In genomic region chr3:101571028-101571895, GRCh38 we compare ENCODE assay signal across 18 cellular contexts. TPM values are rescaled to one million over a fixed set of nuclear protein-coding genes. Genes with fewer than 3 reads are reported as not detected.
DNase-seq lines count a peak whose midpoint lies in the region; ATAC-seq and TF ChIP-seq lines count a peak whose summit lies in the region.
"Had no signal": no experiment of that assay in that cellular context is flagged by ENCODE, and none has a peak within 500 bp of the region (broad histone marks: within the 10 kb centered on the region; RNA-seq: fewer than 3 reads in every experiment).

No MANE protein-coding gene starts in this region.

- intact Hi-C loops in activated CD8-positive, alpha-beta T cell treated with anti-CD3 and anti-CD28 coated beads for 36 hours (cut with micrococcal nuclease), result loop anchor here (5.0 kb wide), 2 partner anchors 54 to 71 kb away; no protein-coding TSS in a partner anchor

- H3K27me3 Mint-ChIP-seq in activated CD8-positive, alpha-beta T cell treated with anti-CD3 and anti-CD28 coated beads for 36 hours, result no peaks in the 10 kb centered on the region

- peak overlapping the region; percentile 76 for H3K27ac Mint-ChIP-seq in activated CD8-positive, alpha-beta T cell treated with anti-CD3 and anti-CD28 coated beads for 36 hours
- H3K27ac Mint-ChIP-seq in stimulated activated effector memory CD8-positive, alpha-beta T cell treated with anti-CD3 and anti-CD28 coated beads, Interleukin-12 subunit alpha, Interleukin-12 subunit beta, amount 100 ng/mL, for 72 hours, result peak overlapping the region; percentile 50
- H3K27ac Mint-ChIP-seq: brain had no signal

- peak overlapping the region; percentile 28 for H3K4me3 Mint-ChIP-seq in activated CD8-positive, alpha-beta T cell treated with anti-CD3 and anti-CD28 coated beads for 36 hours
- H3K4me3 Mint-ChIP-seq in stimulated activated effector memory CD8-positive, alpha-beta T cell treated with anti-CD3 and anti-CD28 coated beads, Interleukin-12 subunit alpha, Interleukin-12 subunit beta, amount 100 ng/mL, for 72 hours, result no peak overlapping the region

- H3K4me1 ChIP-seq in smooth muscle cell (ENCODE audit: low read depth), result peaks cover 19% of the 10 kb centered on the region

- WGBS in smooth muscle cell (ENCODE audit: low lambda C conversion rate), result 64% methylated on average over 9 of the region's 9 CpGs

- no peaks in the 10 kb centered on the region for H3K9me3 ChIP-seq in smooth muscle cell (replicated peaks; ENCODE audit: low read depth)
- H3K9me3 ChIP-seq: Peyer's patch had no signal

- no peaks in the 10 kb centered on the region for H3K36me3 ChIP-seq in smooth muscle cell (ENCODE audit: low read depth)

- H3K79me2 ChIP-seq in smooth muscle cell (ENCODE audit: low read depth), result peaks cover 22% of the 10 kb centered on the region

- no peak for ATAC-seq in activated CD8-positive, alpha-beta T cell treated with anti-CD3 and anti-CD28 coated beads for 36 hours
- no peak for ATAC-seq in stimulated activated effector memory CD8-positive, alpha-beta T cell treated with anti-CD3 and anti-CD28 coated beads, Interleukin-12 subunit alpha, Interleukin-12 subunit beta, amount 100 ng/mL, for 72 hours
- ATAC-seq: SK-N-SH treated with all-trans-retinoic acid at 6 μM for 48 hours had no signal

- H3K36me3 Mint-ChIP-seq in activated CD8-positive, alpha-beta T cell treated with anti-CD3 and anti-CD28 coated beads for 36 hours (ENCODE audit: low read depth), result peaks cover 31% of the 10 kb centered on the region
- peaks cover 53% of the 10 kb centered on the region for H3K36me3 Mint-ChIP-seq in stimulated activated effector memory CD8-positive, alpha-beta T cell treated with anti-CD3 and anti-CD28 coated beads, Interleukin-12 subunit alpha, Interleukin-12 subunit beta, amount 100 ng/mL, for 72 hours

- H3K4me3 ChIP-seq in smooth muscle cell, result no peak overlapping the region
- H3K4me3 ChIP-seq: hepatocyte, Peyer's patch had no signal

- POLR2A ChIA-PET in activated CD8-positive, alpha-beta T cell treated with anti-CD3 and anti-CD28 coated beads for 36 hours (lab: Charles Lee), result interaction anchor here (0.6 to 5.7 kb wide), 5 partner anchors 8 to 115 kb away, joined by 3 to 32 read pairs (median 4); partner anchors contain the start of gene TRMT10C

- CTCF ChIA-PET in activated CD8-positive, alpha-beta T cell treated with anti-CD3 and anti-CD28 coated beads for 36 hours (lab: Charles Lee), result interaction anchor here (0.7 to 1.1 kb wide), 2 partner anchors 104 to 231 kb away, joined by 3 read pairs; no protein-coding TSS in a partner anchor

- no peak for TF ChIP-seq CTCF in activated CD8-positive, alpha-beta T cell treated with anti-CD3 and anti-CD28 coated beads for 36 hours (IDR thresholded peaks at IDR 0.05)
- no peak for TF ChIP-seq CTCF in smooth muscle cell (IDR thresholded peaks at IDR 0.05; ENCODE audit: borderline replicate concordance, insufficient read depth, poor library complexity, severe bottlenecking)

- peaks cover 64% of the 10 kb centered on the region for H3K4me1 Mint-ChIP-seq in activated CD8-positive, alpha-beta T cell treated with anti-CD3 and anti-CD28 coated beads for 36 hours (ENCODE audit: low read depth)
- peaks cover 49% of the 10 kb centered on the region for H3K4me1 Mint-ChIP-seq in stimulated activated effector memory CD8-positive, alpha-beta T cell treated with anti-CD3 and anti-CD28 coated beads, Interleukin-12 subunit alpha, Interleukin-12 subunit beta, amount 100 ng/mL, for 72 hours

- H3K4me2 ChIP-seq in smooth muscle cell, result no peak overlapping the region
- H3K4me2 ChIP-seq: hepatocyte had no signal

- peaks cover 20% of the 10 kb centered on the region for H3F3A ChIP-seq in smooth muscle cell (ENCODE audit: low read depth)

- H3K27ac ChIP-seq in smooth muscle cell (ENCODE audit: low read depth), result no peak overlapping the region
- H3K27ac ChIP-seq: hepatocyte, Peyer's patch had no signal

- peak in 4 of 6 experiments; percentile 10 to 39 (median 34) for DNase-seq in stimulated activated naive CD4-positive, alpha-beta T cell (lab: John Stamatoyannopoulos, UW)
- no peak for DNase-seq in stimulated activated naive CD4-positive, alpha-beta T cell treated with Interleukin-2 at 50 U/mL for 16 hours (lab: John Stamatoyannopoulos, UW)
- DNase-seq in M059J (ENCODE audit: low read depth) (peak; percentile 69), DMS153 treated with DMSO at 0.1 percent for 48 hours (lab: John Stamatoyannopoulos, UW; ENCODE audit: unreplicated experiment) (no peak), NCI-H1436 (lab: John Stamatoyannopoulos, UW) (no peak), smooth muscle cell (lab: John Stamatoyannopoulos, UW; ENCODE audit: unreplicated experiment) (no peak)
- no peak for DNase-seq in activated CD8-positive, alpha-beta T cell treated with anti-CD3 and anti-CD28 coated beads for 36 hours
- peak in 1 of 2 donors; percentile 38 for DNase-seq in stimulated activated effector memory CD8-positive, alpha-beta T cell treated with anti-CD3 and anti-CD28 coated beads, Interleukin-12 subunit alpha, Interleukin-12 subunit beta, amount 100 ng/mL, for 72 hours (ENCODE audit: low spot score in 2 of 2)
- DNase-seq: activated CD8-positive, alpha-beta memory T cell treated with anti-CD3 and anti-CD28 coated beads for 24 hours; activated gamma-delta T cell; cortex of kidney; kidney; NCI-H1694; NCI-H82; Peyer's patch had no signal

- H4K20me1 ChIP-seq in smooth muscle cell (ENCODE audit: low read depth), result peaks cover 23% of the 10 kb centered on the region

- no peak overlapping the region for H2AFZ ChIP-seq in smooth muscle cell (ENCODE audit: low read depth)
- H2AFZ ChIP-seq: hepatocyte had no signal

- H3K9ac ChIP-seq in smooth muscle cell (ENCODE audit: low read depth), result no peak overlapping the region

- no peaks in the 10 kb centered on the region for H3K9me3 Mint-ChIP-seq in activated CD8-positive, alpha-beta T cell treated with anti-CD3 and anti-CD28 coated beads for 36 hours
- H3K9me3 Mint-ChIP-seq in stimulated activated effector memory CD8-positive, alpha-beta T cell treated with anti-CD3 and anti-CD28 coated beads, Interleukin-12 subunit alpha, Interleukin-12 subunit beta, amount 100 ng/mL, for 72 hours, result no peaks in the 10 kb centered on the region
- H3K9me3 Mint-ChIP-seq: brain had no signal

- H3K27me3 ChIP-seq in smooth muscle cell (ENCODE audit: low read depth), result no peaks in the 10 kb centered on the region
- H3K27me3 ChIP-seq: hepatocyte, Peyer's patch had no signal

RNA-seq across cellular contexts. Expression of gene PCNP, which starts 2.7 kb away (rescaled TPM):
- total RNA-seq in M059J (2014; rRNA removed; shearing (Covaris generic)), result 107 and 131 TPM in 2 replicates
- total RNA-seq in activated CD8-positive, alpha-beta T cell treated with anti-CD3 and anti-CD28 coated beads for 36 hours, result 100 to 1,000 TPM; 176 to 197 TPM
- total RNA-seq in smooth muscle cell, result 137 and 175 TPM in 2 replicates
- polyA plus RNA-seq in smooth muscle cell, result 97.3 and 105 TPM in 2 replicates

RNA-seq across cellular contexts. Expression of gene TRMT10C, which starts 9.6 kb away (rescaled TPM):
- total RNA-seq in M059J (2014; rRNA removed; shearing (Covaris generic)), result 47.6 and 53.6 TPM in 2 replicates
- total RNA-seq in activated CD8-positive, alpha-beta T cell treated with anti-CD3 and anti-CD28 coated beads for 36 hours, result 10 to 100 TPM; 45.8 to 49.4 TPM
- total RNA-seq in smooth muscle cell, result 34.5 and 35.3 TPM in 2 replicates
- polyA plus RNA-seq in smooth muscle cell, result 25.8 and 28.2 TPM in 2 replicates

RNA-seq across cellular contexts. Expression of gene SENP7, which starts 58.2 kb away (rescaled TPM):
- total RNA-seq in M059J (2014; rRNA removed; shearing (Covaris generic)), result 7.8 and 8.6 TPM in 2 replicates
- 10 to 100 TPM in 1 of 2 experiments, 1 to 10 TPM in 1; 9.6 to 11.4 TPM for total RNA-seq in activated CD8-positive, alpha-beta T cell treated with anti-CD3 and anti-CD28 coated beads for 36 hours
- total RNA-seq in smooth muscle cell, result 37.1 and 46.4 TPM in 2 replicates
- polyA plus RNA-seq in smooth muscle cell, result 6.6 and 8.7 TPM in 2 replicates

Comparison
In these comparisons a context has a peak if more than half of its experiments do, and no peak if none do; other contexts are left out.
1. DNase-seq: peak in stimulated activated naive CD4-positive, alpha-beta T cell (4 of 6) and M059J (single experiment); none in stimulated activated naive CD4-positive, alpha-beta T cell treated with Interleukin-2 at 50 U/mL for 16 hours (single experiment), activated CD8-positive, alpha-beta T cell treated with anti-CD3 and anti-CD28 coated beads for 36 hours (single experiment), DMS153 treated with DMSO at 0.1 percent for 48 hours (single experiment), NCI-H1436 (single experiment) and smooth muscle cell (single experiment).